Comparison of ENCODE assay signal across 10 cellular contexts in the genomic region with DNA sequence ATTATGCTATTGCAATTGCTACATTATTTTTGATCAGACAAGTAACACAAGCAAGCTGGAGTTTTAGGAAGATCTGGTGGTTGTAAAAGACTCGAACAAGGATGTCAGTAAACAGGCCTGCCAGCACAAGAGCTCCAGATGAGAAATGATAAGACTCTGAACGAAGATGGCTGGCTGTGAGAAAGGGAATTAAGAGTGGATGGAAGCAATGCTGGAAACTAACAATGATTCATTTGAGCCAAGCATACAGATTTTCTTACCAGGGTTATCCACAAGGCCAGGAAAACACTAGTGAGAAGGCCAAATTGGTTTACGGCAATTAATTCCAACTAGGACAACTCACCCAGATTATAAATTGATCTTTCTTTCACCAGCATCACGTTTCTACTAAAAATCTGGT.
"Had no signal": no experiment of that assay in that cellular context is flagged by ENCODE, and none has a peak within 500 bp of the region (broad histone marks: within the 10 kb centered on the region; RNA-seq: fewer than 3 reads in every experiment).

No MANE protein-coding gene starts in this region.

- H3K4me3 ChIP-seq: dorsolateral prefrontal cortex, esophagus muscularis mucosa, pancreas had no signal

- H3K36me3 ChIP-seq: esophagus muscularis mucosa, pancreas had no signal

- DNase-seq: activated CD4-positive, alpha-beta memory T cell treated with anti-CD3 and anti-CD28 coated beads for 36 hours; activated CD4-positive, alpha-beta T cell treated with anti-CD3 and anti-CD28 coated beads for 1 hour; activated CD8-positive, alpha-beta memory T cell treated with anti-CD3 and anti-CD28 coated beads, Interleukin-2, amount 50 U/mL, for 48 hours; activated naive CD4-positive, alpha-beta T cell treated with Interleukin-2 at 50 U/mL for 16 hours; dorsolateral prefrontal cortex; foreskin keratinocyte; head of caudate nucleus; pancreas had no signal

- H3K27me3 ChIP-seq: dorsolateral prefrontal cortex, esophagus muscularis mucosa, foreskin keratinocyte, pancreas had no signal

- H3K27ac ChIP-seq: esophagus muscularis mucosa, foreskin keratinocyte, pancreas had no signal

- H3K9me3 ChIP-seq: esophagus muscularis mucosa, pancreas had no signal

- FAIRE-seq: islet of Langerhans, pancreas had no signal
